ENCODE assay signal across 26 cellular contexts in genomic region chr7:158685727-158686126, GRCh38. TPM values are rescaled to one million over a fixed set of nuclear protein-coding genes. Genes with fewer than 3 reads are reported as not detected.
DNase-seq lines count a peak whose midpoint lies in the region; ATAC-seq and TF ChIP-seq lines count a peak whose summit lies in the region.
"Had no signal": no experiment of that assay in that cellular context is flagged by ENCODE, and none has a peak within 500 bp of the region (broad histone marks: within the 10 kb centered on the region; RNA-seq: fewer than 3 reads in every experiment).

No MANE protein-coding gene starts in this region.

- BruUV-seq in A673 (replicated peaks; lab: Mats Ljungman, UMichigan): no TSS peak

- intact Hi-C loops in A673 (cut with micrococcal nuclease; ENCODE audit: unreplicated experiment): no loop called here

- H3K27ac ChIP-seq in A673 (ENCODE audit: low read depth, low read length, poor library complexity, severe bottlenecking): no peak overlapping the region
- H3K27ac ChIP-seq: adrenal gland, hepatocyte, suprapubic skin, upper lobe of right lung had no signal

- peaks cover 87% of the 10 kb centered on the region for H3K36me3 ChIP-seq in A673 (ENCODE audit: insufficient read depth, low read length, poor library complexity, severe bottlenecking)
- H3K36me3 ChIP-seq: adrenal gland had no signal

- H3K4me1 ChIP-seq in A673 (ENCODE audit: insufficient read depth, low read length, poor library complexity, severe bottlenecking): no peaks in the 10 kb centered on the region
- H3K4me1 ChIP-seq: adrenal gland, suprapubic skin, upper lobe of right lung had no signal

- no peaks in the 10 kb centered on the region for H3K9me3 ChIP-seq in A673 (ENCODE audit: low read depth, low read length, poor library complexity, severe bottlenecking)
- H3K9me3 ChIP-seq: adrenal gland, suprapubic skin, upper lobe of right lung had no signal

- no peaks in the 10 kb centered on the region for H3K27me3 ChIP-seq in A673 (replicated peaks; ENCODE audit: insufficient read depth, low read depth, low read length, poor library complexity)
- H3K27me3 ChIP-seq: adrenal gland, hepatocyte, suprapubic skin, upper lobe of right lung had no signal

- no peak overlapping the region for H3K4me3 ChIP-seq in A673 (ENCODE audit: low read depth, low read length, poor library complexity, severe bottlenecking)
- H3K4me3 ChIP-seq: adrenal gland, hepatocyte, suprapubic skin, upper lobe of right lung had no signal

- no peak for ATAC-seq in HG03354 (IDR thresholded peaks at IDR 0.05; ENCODE audit: poor library complexity, severe bottlenecking, unreplicated experiment)
- ATAC-seq: activated T-cell treated with anti-CD3 and anti-CD28 coated beads, Interleukin-2, amount 50 U/mL, for 72 hours; left lobe of liver; Panc1; sciatic nerve; stimulated activated memory B cell treated with anti-CD40 and anti-IgM and Interleukin-4, amounts not matched to agents 10 μg/mL and 1 μg/mL and 100 μg/mL, for 72 hours; upper lobe of right lung had no signal

- no peak for TF ChIP-seq CTCF in A673 (conservative IDR thresholded peaks at IDR 0.05; ENCODE audit: low read depth, low read length)

- DNase-seq in GM03348 (ENCODE audit: low spot score): peak; percentile 31
- DNase-seq in LHCN-M2 (ENCODE audit: low read depth): peak; percentile 60
- DNase-seq in fibroblast of peridontal ligament (ENCODE audit: extremely low read depth): peak; percentile 80
- DNase-seq in renal cortical epithelial cell (ENCODE audit: low read depth): peak; percentile 40
- no peak for DNase-seq in A673 (ENCODE audit: low spot score)
- no peak for DNase-seq in NOMO-1 treated with dmso at 0.1 percent for 144 hours (lab: John Stamatoyannopoulos, UW; ENCODE audit: unreplicated experiment)
- DNase-seq: activated B cell treated with CpG ODN at 0.5 μM for 24 hours; activated naive CD4-positive, alpha-beta T cell; activated T-cell treated with anti-CD3 and anti-CD28 coated beads, Interleukin-2, amount 50 U/mL, for 72 hours; AML-193; CD4-positive, alpha-beta T cell; H7; mesendoderm; NCI-H2171; NCI-H526; SIG-M5; stimulated activated CD4-positive, alpha-beta T cell treated with anti-CD3 and anti-CD28 coated beads, Interleukin-4, amount 100 ng/mL, for 4 hours; upper lobe of right lung had no signal

- CTCF ChIA-PET in A673 (lab: Charles Lee): no interaction called here

- POLR2A ChIA-PET in A673 (lab: Charles Lee; ENCODE audit: low non-redundant PET): no interaction called here

RNA-seq across cellular contexts. Expression of gene NCAPG2, which starts 18.9 kb away (rescaled TPM):
- total RNA-seq in LHCN-M2 (2014; rRNA removed): 73.7 and 83.5 TPM in 2 replicates
- 44.0 TPM for polyA plus RNA-seq in LHCN-M2 (2012)
- total RNA-seq in renal cortical epithelial cell: 6.1 and 17.5 TPM in 2 replicates
- total RNA-seq in A673 (2021): 127 and 129 TPM in 2 replicates

Comparison
In these comparisons a context has a peak if more than half of its experiments do, and no peak if none do; other contexts are left out.
1. DNase-seq: peak in GM03348 (single experiment), LHCN-M2 (single experiment), fibroblast of peridontal ligament (single experiment) and renal cortical epithelial cell (single experiment); none in A673 (single experiment) and NOMO-1 treated with dmso at 0.1 percent for 144 hours (single experiment).